Comparison of ENCODE assay signal across 1 cellular context in the genomic region with DNA sequence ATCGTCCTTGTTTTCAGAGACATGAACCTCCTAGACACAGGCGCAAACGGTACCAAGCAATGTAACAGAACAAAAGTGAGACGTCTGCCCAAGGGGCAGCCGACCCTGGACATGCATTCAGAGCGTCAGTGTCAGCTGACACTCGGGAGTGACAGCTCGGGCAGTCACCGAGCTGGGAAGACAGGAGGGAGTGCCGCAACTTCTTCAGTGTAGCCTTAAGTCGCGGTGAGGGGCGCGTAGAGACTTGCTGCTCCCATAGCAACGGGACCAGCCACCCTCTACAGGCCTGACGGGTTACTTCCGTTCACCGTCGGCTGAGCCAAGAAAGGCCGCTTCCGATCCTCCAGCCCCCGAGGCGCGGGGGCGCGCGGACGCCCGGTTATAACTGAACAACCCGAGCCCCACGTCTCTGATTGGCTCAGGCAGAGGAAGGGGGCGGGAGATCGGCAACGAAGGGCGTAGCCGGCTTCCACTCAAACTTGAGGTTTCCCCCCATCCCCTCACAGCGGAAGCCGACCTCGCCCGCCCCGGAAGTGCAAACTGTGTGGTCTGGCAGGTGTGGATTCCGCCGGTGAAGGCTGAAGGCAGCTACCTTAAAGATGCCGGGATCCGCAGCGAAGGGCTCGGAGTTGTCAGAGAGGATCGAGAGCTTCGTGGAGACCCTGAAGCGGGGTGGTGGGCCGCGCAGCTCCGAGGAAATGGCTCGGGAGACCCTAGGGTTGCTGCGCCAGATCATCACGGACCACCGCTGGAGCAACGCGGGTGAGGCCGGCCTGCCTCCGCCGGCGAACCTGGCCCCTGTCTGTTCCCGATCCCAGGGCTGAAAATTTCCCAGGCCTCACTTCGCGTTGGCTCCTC.
TF ChIP-seq lines count a peak whose summit lies in the region.

A gene (plus strand): TSS at position 530 of the 858 bp plus-strand sequence. CDS start 70 bp downstream, at position 600.

TF ChIP-seq in K562, 482 proteins besides CTCF, POLR2A, EP300 and RAD21 (continued from another document and continues in another):
- no peak for TF ChIP-seq TOE1 (IDR thresholded peaks at IDR 0.05; ENCODE audit: borderline replicate concordance)
- TF ChIP-seq TOE1 (CRISPR knock-in tag; IDR thresholded peaks at IDR 0.05; ENCODE audit: borderline replicate concordance, low read depth): no peak
- TF ChIP-seq, protein P1, sequence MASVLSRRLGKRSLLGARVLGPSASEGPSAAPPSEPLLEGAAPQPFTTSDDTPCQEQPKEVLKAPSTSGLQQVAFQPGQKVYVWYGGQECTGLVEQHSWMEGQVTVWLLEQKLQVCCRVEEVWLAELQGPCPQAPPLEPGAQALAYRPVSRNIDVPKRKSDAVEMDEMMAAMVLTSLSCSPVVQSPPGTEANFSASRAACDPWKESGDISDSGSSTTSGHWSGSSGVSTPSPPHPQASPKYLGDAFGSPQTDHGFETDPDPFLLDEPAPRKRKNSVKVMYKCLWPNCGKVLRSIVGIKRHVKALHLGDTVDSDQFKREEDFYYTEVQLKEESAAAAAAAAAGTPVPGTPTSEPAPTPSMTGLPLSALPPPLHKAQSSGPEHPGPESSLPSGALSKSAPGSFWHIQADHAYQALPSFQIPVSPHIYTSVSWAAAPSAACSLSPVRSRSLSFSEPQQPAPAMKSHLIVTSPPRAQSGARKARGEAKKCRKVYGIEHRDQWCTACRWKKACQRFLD (CRISPR knock-in tag; IDR thresholded peaks at IDR 0.05): no peak
- TF ChIP-seq TCF7L2 (IDR thresholded peaks at IDR 0.05; ENCODE audit: low read depth, low read length): no peak
- TF ChIP-seq ZNF75A (CRISPR knock-in tag; IDR thresholded peaks at IDR 0.05): no peak
- peak; percentile 86 for TF ChIP-seq ETV5 (CRISPR knock-in tag; IDR thresholded peaks at IDR 0.05; ENCODE audit: low read depth)
- TF ChIP-seq, protein P2, sequence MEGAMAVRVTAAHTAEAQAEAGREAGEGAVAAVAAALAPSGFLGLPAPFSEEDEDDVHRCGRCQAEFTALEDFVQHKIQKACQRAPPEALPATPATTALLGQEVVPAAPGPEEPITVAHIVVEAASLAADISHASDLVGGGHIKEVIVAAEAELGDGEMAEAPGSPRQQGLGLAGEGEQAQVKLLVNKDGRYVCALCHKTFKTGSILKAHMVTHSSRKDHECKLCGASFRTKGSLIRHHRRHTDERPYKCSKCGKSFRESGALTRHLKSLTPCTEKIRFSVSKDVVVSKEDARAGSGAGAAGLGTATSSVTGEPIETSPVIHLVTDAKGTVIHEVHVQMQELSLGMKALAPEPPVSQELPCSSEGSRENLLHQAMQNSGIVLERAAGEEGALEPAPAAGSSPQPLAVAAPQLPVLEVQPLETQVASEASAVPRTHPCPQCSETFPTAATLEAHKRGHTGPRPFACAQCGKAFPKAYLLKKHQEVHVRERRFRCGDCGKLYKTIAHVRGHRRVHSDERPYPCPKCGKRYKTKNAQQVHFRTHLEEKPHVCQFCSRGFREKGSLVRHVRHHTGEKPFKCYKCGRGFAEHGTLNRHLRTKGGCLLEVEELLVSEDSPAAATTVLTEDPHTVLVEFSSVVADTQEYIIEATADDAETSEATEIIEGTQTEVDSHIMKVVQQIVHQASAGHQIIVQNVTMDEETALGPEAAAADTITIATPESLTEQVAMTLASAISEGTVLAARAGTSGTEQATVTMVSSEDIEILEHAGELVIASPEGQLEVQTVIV (CRISPR knock-in tag; IDR thresholded peaks at IDR 0.05; ENCODE audit: borderline replicate concordance): no peak
- TF ChIP-seq ZFP36 (IDR thresholded peaks at IDR 0.05; ENCODE audit: low read depth, low read length, partially characterized antibody): no peak
- peak; percentile 65 for TF ChIP-seq CXXC5 (CRISPR knock-in tag; IDR thresholded peaks at IDR 0.05)
- TF ChIP-seq ZNF263 (CRISPR knock-in tag; IDR thresholded peaks at IDR 0.05; ENCODE audit: borderline replicate concordance): no peak
- no peak for TF ChIP-seq ZNF212 (CRISPR knock-in tag; IDR thresholded peaks at IDR 0.05)
- no peak for TF ChIP-seq BRF1 (IDR thresholded peaks at IDR 0.05; ENCODE audit: borderline replicate concordance, extremely low read depth, insufficient read length)
- no peak for TF ChIP-seq SPI1 (IDR thresholded peaks at IDR 0.05; ENCODE audit: borderline replicate concordance, low read depth, low read length)
- no peak for TF ChIP-seq ZNF143 (CRISPR knock-in tag; IDR thresholded peaks at IDR 0.05)
- peak; percentile 93 for TF ChIP-seq RFX1 (IDR thresholded peaks at IDR 0.05)
- TF ChIP-seq, protein P3, sequence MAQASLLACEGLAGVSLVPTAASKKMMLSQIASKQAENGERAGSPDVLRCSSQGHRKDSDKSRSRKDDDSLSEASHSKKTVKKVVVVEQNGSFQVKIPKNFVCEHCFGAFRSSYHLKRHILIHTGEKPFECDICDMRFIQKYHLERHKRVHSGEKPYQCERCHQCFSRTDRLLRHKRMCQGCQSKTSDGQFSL (CRISPR knock-in tag; IDR thresholded peaks at IDR 0.05): peak; percentile 13; the same call in 1 of the 2 replicates
- TF ChIP-seq, protein P3 (tag; IDR thresholded peaks at IDR 0.05): no peak
- TF ChIP-seq, protein P4, sequence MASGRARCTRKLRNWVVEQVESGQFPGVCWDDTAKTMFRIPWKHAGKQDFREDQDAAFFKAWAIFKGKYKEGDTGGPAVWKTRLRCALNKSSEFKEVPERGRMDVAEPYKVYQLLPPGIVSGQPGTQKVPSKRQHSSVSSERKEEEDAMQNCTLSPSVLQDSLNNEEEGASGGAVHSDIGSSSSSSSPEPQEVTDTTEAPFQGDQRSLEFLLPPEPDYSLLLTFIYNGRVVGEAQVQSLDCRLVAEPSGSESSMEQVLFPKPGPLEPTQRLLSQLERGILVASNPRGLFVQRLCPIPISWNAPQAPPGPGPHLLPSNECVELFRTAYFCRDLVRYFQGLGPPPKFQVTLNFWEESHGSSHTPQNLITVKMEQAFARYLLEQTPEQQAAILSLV (tag; IDR thresholded peaks at IDR 0.05): no peak
- TF ChIP-seq, protein P5, sequence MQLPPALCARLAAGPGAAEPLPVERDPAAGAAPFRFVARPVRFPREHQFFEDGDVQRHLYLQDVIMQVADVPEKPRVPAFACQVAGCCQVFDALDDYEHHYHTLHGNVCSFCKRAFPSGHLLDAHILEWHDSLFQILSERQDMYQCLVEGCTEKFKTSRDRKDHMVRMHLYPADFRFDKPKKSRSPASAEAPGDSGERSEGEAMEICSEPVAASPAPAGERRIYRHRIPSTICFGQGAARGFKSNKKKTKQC (CRISPR knock-in tag; IDR thresholded peaks at IDR 0.05): 0 out of 2 replicates have a peak, but pooled peaks have one; percentile 33
- TF ChIP-seq PPARD (CRISPR knock-in tag; IDR thresholded peaks at IDR 0.05): no peak
- TF ChIP-seq NFIX (CRISPR knock-in tag; IDR thresholded peaks at IDR 0.05; ENCODE audit: low read depth): no peak
- TF ChIP-seq ZKSCAN8 (CRISPR knock-in tag; IDR thresholded peaks at IDR 0.05): no peak
- TF ChIP-seq, protein P6, sequence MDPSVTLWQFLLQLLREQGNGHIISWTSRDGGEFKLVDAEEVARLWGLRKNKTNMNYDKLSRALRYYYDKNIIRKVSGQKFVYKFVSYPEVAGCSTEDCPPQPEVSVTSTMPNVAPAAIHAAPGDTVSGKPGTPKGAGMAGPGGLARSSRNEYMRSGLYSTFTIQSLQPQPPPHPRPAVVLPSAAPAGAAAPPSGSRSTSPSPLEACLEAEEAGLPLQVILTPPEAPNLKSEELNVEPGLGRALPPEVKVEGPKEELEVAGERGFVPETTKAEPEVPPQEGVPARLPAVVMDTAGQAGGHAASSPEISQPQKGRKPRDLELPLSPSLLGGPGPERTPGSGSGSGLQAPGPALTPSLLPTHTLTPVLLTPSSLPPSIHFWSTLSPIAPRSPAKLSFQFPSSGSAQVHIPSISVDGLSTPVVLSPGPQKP (CRISPR knock-in tag; IDR thresholded peaks at IDR 0.05): no peak
- no peak for TF ChIP-seq RBM14 (IDR thresholded peaks at IDR 0.05; ENCODE audit: borderline replicate concordance, insufficient read depth, low read depth, low read length)
- TF ChIP-seq, protein P7, sequence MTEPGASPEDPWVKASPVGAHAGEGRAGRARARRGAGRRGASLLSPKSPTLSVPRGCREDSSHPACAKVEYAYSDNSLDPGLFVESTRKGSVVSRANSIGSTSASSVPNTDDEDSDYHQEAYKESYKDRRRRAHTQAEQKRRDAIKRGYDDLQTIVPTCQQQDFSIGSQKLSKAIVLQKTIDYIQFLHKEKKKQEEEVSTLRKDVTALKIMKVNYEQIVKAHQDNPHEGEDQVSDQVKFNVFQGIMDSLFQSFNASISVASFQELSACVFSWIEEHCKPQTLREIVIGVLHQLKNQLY (CRISPR knock-in tag; conservative IDR thresholded peaks at IDR 0.05): no peak
- no peak for TF ChIP-seq FOXJ3 (CRISPR knock-in tag; IDR thresholded peaks at IDR 0.05)
- no peak for TF ChIP-seq CBX5 (IDR thresholded peaks at IDR 0.05; ENCODE audit: borderline replicate concordance, low read depth)
- TF ChIP-seq HCFC1 (IDR thresholded peaks at IDR 0.05; ENCODE audit: low read depth, low read length): peak; percentile 51
- TF ChIP-seq, protein P8, sequence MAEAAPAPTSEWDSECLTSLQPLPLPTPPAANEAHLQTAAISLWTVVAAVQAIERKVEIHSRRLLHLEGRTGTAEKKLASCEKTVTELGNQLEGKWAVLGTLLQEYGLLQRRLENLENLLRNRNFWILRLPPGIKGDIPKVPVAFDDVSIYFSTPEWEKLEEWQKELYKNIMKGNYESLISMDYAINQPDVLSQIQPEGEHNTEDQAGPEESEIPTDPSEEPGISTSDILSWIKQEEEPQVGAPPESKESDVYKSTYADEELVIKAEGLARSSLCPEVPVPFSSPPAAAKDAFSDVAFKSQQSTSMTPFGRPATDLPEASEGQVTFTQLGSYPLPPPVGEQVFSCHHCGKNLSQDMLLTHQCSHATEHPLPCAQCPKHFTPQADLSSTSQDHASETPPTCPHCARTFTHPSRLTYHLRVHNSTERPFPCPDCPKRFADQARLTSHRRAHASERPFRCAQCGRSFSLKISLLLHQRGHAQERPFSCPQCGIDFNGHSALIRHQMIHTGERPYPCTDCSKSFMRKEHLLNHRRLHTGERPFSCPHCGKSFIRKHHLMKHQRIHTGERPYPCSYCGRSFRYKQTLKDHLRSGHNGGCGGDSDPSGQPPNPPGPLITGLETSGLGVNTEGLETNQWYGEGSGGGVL (CRISPR knock-in tag; IDR thresholded peaks at IDR 0.05): no peak
- no peak for TF ChIP-seq COPS2 (conservative IDR thresholded peaks at IDR 0.05)
- 0 out of 2 replicates have a peak, but pooled peaks have one; percentile 27 for TF ChIP-seq HDAC2 (IDR thresholded peaks at IDR 0.05)
- no peak for TF ChIP-seq ZNF551 (CRISPR knock-in tag; IDR thresholded peaks at IDR 0.05)
- no peak for TF ChIP-seq HNRNPH1 (optimal IDR thresholded peaks at IDR 0.05; ENCODE audit: low read depth, low read length)
- TF ChIP-seq, protein P9, sequence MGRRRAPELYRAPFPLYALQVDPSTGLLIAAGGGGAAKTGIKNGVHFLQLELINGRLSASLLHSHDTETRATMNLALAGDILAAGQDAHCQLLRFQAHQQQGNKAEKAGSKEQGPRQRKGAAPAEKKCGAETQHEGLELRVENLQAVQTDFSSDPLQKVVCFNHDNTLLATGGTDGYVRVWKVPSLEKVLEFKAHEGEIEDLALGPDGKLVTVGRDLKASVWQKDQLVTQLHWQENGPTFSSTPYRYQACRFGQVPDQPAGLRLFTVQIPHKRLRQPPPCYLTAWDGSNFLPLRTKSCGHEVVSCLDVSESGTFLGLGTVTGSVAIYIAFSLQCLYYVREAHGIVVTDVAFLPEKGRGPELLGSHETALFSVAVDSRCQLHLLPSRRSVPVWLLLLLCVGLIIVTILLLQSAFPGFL (CRISPR knock-in tag; IDR thresholded peaks at IDR 0.05): no peak
- TF ChIP-seq BACH1 (tag; IDR thresholded peaks at IDR 0.05): no peak
- no peak for TF ChIP-seq ZNF778 (CRISPR knock-in tag; IDR thresholded peaks at IDR 0.05)
- no peak for TF ChIP-seq SMARCA5 (IDR thresholded peaks at IDR 0.05)
- no peak for TF ChIP-seq PRMT5 (CRISPR knock-in tag; IDR thresholded peaks at IDR 0.05)
- TF ChIP-seq NFXL1 (CRISPR knock-in tag; IDR thresholded peaks at IDR 0.05): no peak
- TF ChIP-seq STAT5A (IDR thresholded peaks at IDR 0.05; ENCODE audit: borderline replicate concordance, low read length): no peak
- TF ChIP-seq ZNF668 (CRISPR knock-in tag; IDR thresholded peaks at IDR 0.05): no peak
- TF ChIP-seq HDAC1 (IDR thresholded peaks at IDR 0.05): peak in 1 of 2 experiments; percentile 41; a peak in 2 of 4 replicates
- TF ChIP-seq DIDO1 (tag; IDR thresholded peaks at IDR 0.05; ENCODE audit: low read depth): peak; percentile 82
- TF ChIP-seq OTX1 (CRISPR knock-in tag; IDR thresholded peaks at IDR 0.05): no peak
- TF ChIP-seq, protein P10, sequence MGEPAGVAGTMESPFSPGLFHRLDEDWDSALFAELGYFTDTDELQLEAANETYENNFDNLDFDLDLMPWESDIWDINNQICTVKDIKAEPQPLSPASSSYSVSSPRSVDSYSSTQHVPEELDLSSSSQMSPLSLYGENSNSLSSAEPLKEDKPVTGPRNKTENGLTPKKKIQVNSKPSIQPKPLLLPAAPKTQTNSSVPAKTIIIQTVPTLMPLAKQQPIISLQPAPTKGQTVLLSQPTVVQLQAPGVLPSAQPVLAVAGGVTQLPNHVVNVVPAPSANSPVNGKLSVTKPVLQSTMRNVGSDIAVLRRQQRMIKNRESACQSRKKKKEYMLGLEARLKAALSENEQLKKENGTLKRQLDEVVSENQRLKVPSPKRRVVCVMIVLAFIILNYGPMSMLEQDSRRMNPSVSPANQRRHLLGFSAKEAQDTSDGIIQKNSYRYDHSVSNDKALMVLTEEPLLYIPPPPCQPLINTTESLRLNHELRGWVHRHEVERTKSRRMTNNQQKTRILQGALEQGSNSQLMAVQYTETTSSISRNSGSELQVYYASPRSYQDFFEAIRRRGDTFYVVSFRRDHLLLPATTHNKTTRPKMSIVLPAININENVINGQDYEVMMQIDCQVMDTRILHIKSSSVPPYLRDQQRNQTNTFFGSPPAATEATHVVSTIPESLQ (CRISPR knock-in tag; IDR thresholded peaks at IDR 0.05): no peak
- TF ChIP-seq, protein P11, sequence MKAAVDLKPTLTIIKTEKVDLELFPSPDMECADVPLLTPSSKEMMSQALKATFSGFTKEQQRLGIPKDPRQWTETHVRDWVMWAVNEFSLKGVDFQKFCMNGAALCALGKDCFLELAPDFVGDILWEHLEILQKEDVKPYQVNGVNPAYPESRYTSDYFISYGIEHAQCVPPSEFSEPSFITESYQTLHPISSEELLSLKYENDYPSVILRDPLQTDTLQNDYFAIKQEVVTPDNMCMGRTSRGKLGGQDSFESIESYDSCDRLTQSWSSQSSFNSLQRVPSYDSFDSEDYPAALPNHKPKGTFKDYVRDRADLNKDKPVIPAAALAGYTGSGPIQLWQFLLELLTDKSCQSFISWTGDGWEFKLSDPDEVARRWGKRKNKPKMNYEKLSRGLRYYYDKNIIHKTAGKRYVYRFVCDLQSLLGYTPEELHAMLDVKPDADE (conservative IDR thresholded peaks at IDR 0.05; ENCODE audit: control insufficient read depth, low read depth, low read length): no peak; the same call in 1 of the 2 replicates
- TF ChIP-seq TCFL5 (CRISPR knock-in tag; conservative IDR thresholded peaks at IDR 0.05): no peak
- TF ChIP-seq POLR2B (IDR thresholded peaks at IDR 0.05; ENCODE audit: low read depth, partially characterized antibody): peak; percentile 53
- TF ChIP-seq ELF2 (CRISPR knock-in tag; IDR thresholded peaks at IDR 0.05): no peak
- no peak for TF ChIP-seq TAF9B (IDR thresholded peaks at IDR 0.05; ENCODE audit: partially characterized antibody)
- no peak for TF ChIP-seq YY1 (IDR thresholded peaks at IDR 0.05; ENCODE audit: borderline replicate concordance in 1 of 3, control insufficient read depth in 1 of 3, extremely low read depth in 1 of 3, insufficient read depth in 3 of 3, insufficient read length in 1 of 3, insufficient replicate concordance in 2 of 3, low read depth in 1 of 3, low read length in 2 of 3)
